In the genomic region with DNA sequence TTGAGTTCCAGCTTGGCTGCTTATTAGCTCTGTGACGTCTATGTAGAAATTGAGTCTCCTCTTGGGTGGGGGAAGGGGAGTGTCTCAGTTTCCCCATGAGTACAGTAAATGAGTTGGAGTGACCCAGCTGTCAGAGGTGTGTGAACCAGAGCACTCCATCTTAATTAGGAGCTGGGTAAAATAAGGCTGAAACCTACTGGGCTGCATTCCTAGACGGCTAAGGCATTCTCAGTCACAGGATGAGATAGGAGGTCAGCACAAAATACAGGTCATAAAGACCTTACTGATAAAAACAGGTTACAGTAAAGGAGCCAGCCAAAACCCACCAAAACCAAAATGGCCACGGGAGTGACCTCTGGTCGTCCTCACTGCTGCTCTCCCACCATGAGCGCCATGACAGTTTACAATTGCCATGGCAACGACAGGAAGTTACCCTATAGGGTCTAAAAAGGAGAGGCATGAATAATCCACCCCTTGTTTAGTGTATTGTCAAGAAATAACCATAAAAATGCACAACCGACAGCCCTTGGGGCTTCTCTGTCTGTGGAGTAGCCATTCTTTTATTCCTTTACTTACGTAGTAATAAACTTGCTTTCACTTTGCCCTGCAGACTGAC, we compare ENCODE assay signal across 20 cellular contexts.
A peak's percentile ranks its signal among the peaks of the same experiment; 100 is the strongest.
DNase-seq lines count a peak whose midpoint lies in the region; TF ChIP-seq lines count a peak whose summit lies in the region.
"Had no signal": no experiment of that assay in that cellular context is flagged by ENCODE, and none has a peak within 500 bp of the region (broad histone marks: within the 10 kb centered on the region; RNA-seq: fewer than 3 reads in every experiment).

No MANE protein-coding gene starts in this region.

- H3K18ac ChIP-seq in mesenchymal stem cell (ENCODE audit: low read depth in 1 of 2, low read length in 2 of 2): no peak overlapping the region

- no peak overlapping the region for H3K14ac ChIP-seq in mesenchymal stem cell (ENCODE audit: low read length in 2 of 2)

- intact Hi-C loops in cardiac septum (cut with DNase I): no loop called here

- no peak overlapping the region for H4K8ac ChIP-seq in mesenchymal stem cell (ENCODE audit: low read length)

- H3K23ac ChIP-seq in mesenchymal stem cell (ENCODE audit: low read length in 2 of 2): no peak overlapping the region

- no peak overlapping the region for H3K4me2 ChIP-seq in mesenchymal stem cell (ENCODE audit: low read length, poor library complexity, severe bottlenecking)

- H2AFZ ChIP-seq in mesenchymal stem cell (ENCODE audit: low read depth, low read length): no peak overlapping the region

- H2BK5ac ChIP-seq in mesenchymal stem cell (ENCODE audit: low read depth, low read length, poor library complexity, severe bottlenecking): no peak overlapping the region

- TF ChIP-seq CTCF in neural crest cell (conservative IDR thresholded peaks at IDR 0.05): no peak

- H3K4me1 ChIP-seq in iPS-18a (ENCODE audit: control insufficient read depth, low read depth, low read length) (peaks cover 23% of the 10 kb centered on the region), mesenchymal stem cell (ENCODE audit: control insufficient read depth, insufficient read depth, low read depth, low read length) (no peaks in the 10 kb centered on the region)
- H3K4me1 ChIP-seq: Peyer's patch had no signal

- no peak overlapping the region for H3K4ac ChIP-seq in mesenchymal stem cell (ENCODE audit: low read depth in 1 of 2, low read length in 2 of 2)

- H3K27ac Mint-ChIP-seq in neural crest cell (ENCODE audit: unreplicated experiment): peak overlapping the region; percentile 20
- H3K27ac Mint-ChIP-seq in activated T-cell treated with anti-CD3 and anti-CD28 coated beads, Interleukin-2, amount 50 U/mL, for 24 hours: no peak overlapping the region

- no peak overlapping the region for H2BK15ac ChIP-seq in mesenchymal stem cell (ENCODE audit: low read depth, poor library complexity, severe bottlenecking)

- H3K9me3 ChIP-seq in iPS-18a (ENCODE audit: control insufficient read depth, low read depth, low read length) (no peaks in the 10 kb centered on the region), mesenchymal stem cell (ENCODE audit: control insufficient read depth, low read length) (no peaks in the 10 kb centered on the region)
- H3K9me3 ChIP-seq: Peyer's patch had no signal

- 63% methylated on average over 8 of the region's 8 CpGs for WGBS in mesenchymal stem cell

- no peaks in the 10 kb centered on the region for H3K9me3 Mint-ChIP-seq in neural crest cell
- no peaks in the 10 kb centered on the region for H3K9me3 Mint-ChIP-seq in activated T-cell treated with anti-CD3 and anti-CD28 coated beads, Interleukin-2, amount 50 U/mL, for 24 hours

- H3K27ac ChIP-seq in iPS-18a (ENCODE audit: low read length): peak overlapping the region; percentile 42
- no peak overlapping the region for H3K27ac ChIP-seq in mesenchymal stem cell (ENCODE audit: low read length, poor library complexity, severe bottlenecking)
- H3K27ac ChIP-seq: 22Rv1, Peyer's patch, SK-N-MC had no signal

- H3K4me3 Mint-ChIP-seq in neural crest cell: no peak overlapping the region
- no peak overlapping the region for H3K4me3 Mint-ChIP-seq in activated T-cell treated with anti-CD3 and anti-CD28 coated beads, Interleukin-2, amount 50 U/mL, for 24 hours
- H3K4me3 Mint-ChIP-seq: CD14-positive monocyte had no signal

- H2BK12ac ChIP-seq in mesenchymal stem cell (ENCODE audit: low read length in 2 of 2): no peak overlapping the region

- DNase-seq in Daoy (ENCODE audit: low read depth) (peak; percentile 19), RPMI7951 (ENCODE audit: low read depth) (peak; percentile 15), neural crest cell (ENCODE audit: low read depth, low spot score) (no peak), mesenchymal stem cell (no peak), RKO (ENCODE audit: low spot score) (no peak), cardiac septum (ENCODE audit: low spot score) (no peak)
- no peak for DNase-seq in activated T-cell treated with anti-CD3 and anti-CD28 coated beads, Interleukin-2, amount 50 U/mL, for 24 hours
- DNase-seq: AML-193, DND-41, GDM1, GOT3, NCI-H1930, NCI-H345, NCI-H526, Peyer's patch, Right ventricle myocardium superior had no signal

- H3K36me3 ChIP-seq in iPS-18a (ENCODE audit: control insufficient read depth, low read depth, low read length): no peaks in the 10 kb centered on the region
- no peaks in the 10 kb centered on the region for H3K36me3 ChIP-seq in mesenchymal stem cell (ENCODE audit: control insufficient read depth in 1 of 2, insufficient read depth in 2 of 2, low read depth in 1 of 2, low read length in 2 of 2)
- H3K36me3 ChIP-seq: Peyer's patch had no signal

- H3K36me3 Mint-ChIP-seq in neural crest cell (ENCODE audit: low read depth): no peaks in the 10 kb centered on the region
- no peaks in the 10 kb centered on the region for H3K36me3 Mint-ChIP-seq in activated T-cell treated with anti-CD3 and anti-CD28 coated beads, Interleukin-2, amount 50 U/mL, for 24 hours (ENCODE audit: low read depth)
- H3K36me3 Mint-ChIP-seq: CD14-positive monocyte had no signal

- peaks cover 4% of the 10 kb centered on the region for H3K27me3 Mint-ChIP-seq in neural crest cell (ENCODE audit: low read depth)
- H3K27me3 Mint-ChIP-seq in activated T-cell treated with anti-CD3 and anti-CD28 coated beads, Interleukin-2, amount 50 U/mL, for 24 hours: no peaks in the 10 kb centered on the region

- no peak overlapping the region for H2BK120ac ChIP-seq in mesenchymal stem cell (ENCODE audit: low read depth, low read length)

- no peak overlapping the region for H4K91ac ChIP-seq in mesenchymal stem cell (ENCODE audit: low read length)

- H3K9ac ChIP-seq in iPS-18a (ENCODE audit: low read length): no peak overlapping the region
- no peak overlapping the region for H3K9ac ChIP-seq in mesenchymal stem cell (ENCODE audit: low read length)

- peaks cover 15% of the 10 kb centered on the region for H3K4me1 Mint-ChIP-seq in neural crest cell
- H3K4me1 Mint-ChIP-seq in activated T-cell treated with anti-CD3 and anti-CD28 coated beads, Interleukin-2, amount 50 U/mL, for 24 hours (ENCODE audit: low read depth): no peaks in the 10 kb centered on the region
- H3K4me1 Mint-ChIP-seq: CD14-positive monocyte had no signal

- H3K27me3 ChIP-seq in iPS-18a (ENCODE audit: control insufficient read depth, insufficient read depth, low read length) (no peaks in the 10 kb centered on the region), mesenchymal stem cell (ENCODE audit: control insufficient read depth in 1 of 2, insufficient read depth in 1 of 2, low read length in 2 of 2) (peaks cover 0 to 19% of the 10 kb centered on the region in 2 experiments)
- H3K27me3 ChIP-seq: Peyer's patch had no signal

- no peak overlapping the region for H2AK5ac ChIP-seq in mesenchymal stem cell (ENCODE audit: low read length, severe bottlenecking)

- H3K79me1 ChIP-seq in mesenchymal stem cell (replicated peaks; ENCODE audit: low read length, poor library complexity, severe bottlenecking): no peaks in the 10 kb centered on the region

- no peak overlapping the region for H3K4me3 ChIP-seq in iPS-18a (ENCODE audit: low read length)
- H3K4me3 ChIP-seq in mesenchymal stem cell (ENCODE audit: insufficient read depth in 1 of 2, low read depth in 1 of 2, low read length in 2 of 2): no peak overlapping the region
- H3K4me3 ChIP-seq: Peyer's patch, SK-N-MC had no signal

Comparison
In these comparisons a context has a peak if more than half of its experiments do, and no peak if none do; other contexts are left out.
1. DNase-seq: peak in Daoy (single experiment) and RPMI7951 (single experiment); none in neural crest cell (single experiment), mesenchymal stem cell (single experiment), activated T-cell treated with anti-CD3 and anti-CD28 coated beads, Interleukin-2, amount 50 U/mL, for 24 hours (single experiment), RKO (single experiment) and cardiac septum (single experiment).